Comparison of ENCODE assay signal across 8 cellular contexts in genomic region chr1:114669562-114670082, GRCh38. TPM values are rescaled to one million over a fixed set of nuclear protein-coding genes. Genes with fewer than 3 reads are reported as not detected.
DNase-seq lines count a peak whose midpoint lies in the region; ATAC-seq and TF ChIP-seq lines count a peak whose summit lies in the region.

TSS of gene DENND2C (minus strand) at chr1:114670049. CDS start at chr1:114625984, 44,065 bp downstream.

- 1% methylated on average over 49 to 50 of the region's 50 CpGs for WGBS in esophagus, 2 donors

- H4K20me1 ChIP-seq in PC-9 (ENCODE audit: insufficient read depth): no peaks in the 10 kb centered on the region

- H3K27me3 ChIP-seq in PC-9 (ENCODE audit: insufficient read depth, low read depth) (no peaks in the 10 kb centered on the region), esophagus (ENCODE audit: control insufficient read depth in 1 of 2, insufficient read depth in 2 of 2, low read length in 2 of 2) (no peaks in the 10 kb centered on the region), neuron (ENCODE audit: insufficient read depth, low read length) (peaks cover 40% of the 10 kb centered on the region)

- no peaks in the 10 kb centered on the region for H3K9me2 ChIP-seq in PC-9 (ENCODE audit: insufficient read depth)

- H2AFZ ChIP-seq in PC-9 (peak within 1 kb of the TSS; percentile 97), neuron (ENCODE audit: low read depth, low read length) (peak within 1 kb of the TSS; percentile 57)

- H3K36me3 ChIP-seq in PC-9 (ENCODE audit: low read depth) (no peaks in the 10 kb centered on the region), esophagus (ENCODE audit: control insufficient read depth in 2 of 2, insufficient read depth in 2 of 2, low read length in 1 of 2) (no peaks in the 10 kb centered on the region), neuron (ENCODE audit: insufficient read depth, low read length) (no peaks in the 10 kb centered on the region)

- peak within 1 kb of the TSS; percentile 85 for H3K27ac Mint-ChIP-seq in activated CD4-positive, alpha-beta T cell treated with anti-CD3 and anti-CD28 coated beads, Interleukin-2, amount 10 ng/mL, durations not matched to agents 7 days and 5 days

- peaks cover 4% of the 10 kb centered on the region; the same call in 1 of the 2 replicates for H3F3A ChIP-seq in PC-9 (ENCODE audit: insufficient read depth, low read depth)

- TSS peak; percentile 88 for BruUV-seq in PC-9 (replicated peaks; lab: Mats Ljungman, UMichigan)

- peaks cover 15% of the 10 kb centered on the region for H3K4me1 ChIP-seq in PC-9 (replicated peaks; ENCODE audit: insufficient read depth)
- no peaks in the 10 kb centered on the region for H3K4me1 ChIP-seq in esophagus (ENCODE audit: control insufficient read depth in 2 of 2, insufficient read depth in 2 of 2, low read length in 1 of 2)
- H3K4me1 ChIP-seq in neuron (ENCODE audit: insufficient read depth, low read length): no peaks in the 10 kb centered on the region

- no peaks in the 10 kb centered on the region for H3K9me3 Mint-ChIP-seq in activated CD4-positive, alpha-beta T cell treated with anti-CD3 and anti-CD28 coated beads, Interleukin-2, amount 10 ng/mL, durations not matched to agents 7 days and 5 days

- peak; percentile 67 for ATAC-seq in HG02759 (IDR thresholded peaks at IDR 0.05; ENCODE audit: unreplicated experiment)

- peak within 1 kb of the TSS; percentile 77 for H3K4me2 ChIP-seq in PC-9

- H3K9me3 ChIP-seq in PC-9 (ENCODE audit: insufficient read depth, low read depth): no peaks in the 10 kb centered on the region
- no peaks in the 10 kb centered on the region for H3K9me3 ChIP-seq in esophagus (ENCODE audit: control insufficient read depth in 2 of 2, insufficient read depth in 1 of 2, low read depth in 1 of 2, low read length in 1 of 2)
- H3K9me3 ChIP-seq in neuron (ENCODE audit: low read length): no peaks in the 10 kb centered on the region

- H3K79me2 ChIP-seq in PC-9 (ENCODE audit: low read depth): no peaks in the 10 kb centered on the region

- peaks cover 11% of the 10 kb centered on the region for H3K4me1 Mint-ChIP-seq in activated CD4-positive, alpha-beta T cell treated with anti-CD3 and anti-CD28 coated beads, Interleukin-2, amount 10 ng/mL, durations not matched to agents 7 days and 5 days

- H3K4me3 Mint-ChIP-seq in activated CD4-positive, alpha-beta T cell treated with anti-CD3 and anti-CD28 coated beads, Interleukin-2, amount 10 ng/mL, durations not matched to agents 7 days and 5 days: peak within 1 kb of the TSS; percentile 94

- peaks cover 27% of the 10 kb centered on the region for H3K27me3 Mint-ChIP-seq in activated CD4-positive, alpha-beta T cell treated with anti-CD3 and anti-CD28 coated beads, Interleukin-2, amount 10 ng/mL, durations not matched to agents 7 days and 5 days

- H3K4me3 ChIP-seq in PC-9: peak within 1 kb of the TSS; percentile 82
- peak within 1 kb of the TSS; percentile 88 to 91 for H3K4me3 ChIP-seq in esophagus (ENCODE audit: low read depth in 1 of 2, low read length in 2 of 2)
- H3K4me3 ChIP-seq in neuron (ENCODE audit: low read length): peak within 1 kb of the TSS; percentile 51

- no peak for TF ChIP-seq CTCF in PC-9 (conservative IDR thresholded peaks at IDR 0.05)

- no peak for DNase-seq in activated CD4-positive, alpha-beta T cell treated with anti-CD3 and anti-CD28 coated beads, Interleukin-2, amount 10 ng/mL, durations not matched to agents 7 days and 5 days
- no peak for DNase-seq in activated CD4-positive, alpha-beta T cell treated with anti-CD3 and anti-CD28 coated beads, Interleukin-2, amount 50 U/mL, for 4 hours
- DNase-seq in PC-9 (no peak), DMS153 treated with DMSO at 0.1 percent for 48 hours (lab: John Stamatoyannopoulos, UW; ENCODE audit: unreplicated experiment) (no peak), GM19238 (ENCODE audit: insufficient read length, low spot score) (no peak)

- no peaks in the 10 kb centered on the region for H3K36me3 Mint-ChIP-seq in activated CD4-positive, alpha-beta T cell treated with anti-CD3 and anti-CD28 coated beads, Interleukin-2, amount 10 ng/mL, durations not matched to agents 7 days and 5 days (ENCODE audit: low read depth)

- CTCF ChIA-PET in activated CD4-positive, alpha-beta T cell treated with anti-CD3 and anti-CD28 coated beads, Interleukin-2, amount 10 ng/mL, durations not matched to agents 7 days and 5 days (lab: Charles Lee): interaction anchor here (1.3 kb wide), 2 partner anchors 39 to 323 kb away, joined by 4 read pairs; no protein-coding TSS in a partner anchor
- CTCF ChIA-PET in PC-9 (lab: Charles Lee): interaction anchor here (0.6 kb wide), 1 partner anchor 163 kb away, joined by 5 read pairs; no protein-coding TSS in a partner anchor

- peak within 1 kb of the TSS; percentile 56 for H3K27ac ChIP-seq in PC-9
- peak within 1 kb of the TSS; percentile 86 to 99 for H3K27ac ChIP-seq in esophagus (ENCODE audit: low read depth in 2 of 2, low read length in 1 of 2)

- intact Hi-C loops in PC-9 (cut with micrococcal nuclease; ENCODE audit: unreplicated experiment): loop anchor here (5.0 kb wide), 1 partner anchor 87 kb away; the partner anchor contains the start of gene BCAS2

- POLR2A ChIA-PET in activated CD4-positive, alpha-beta T cell treated with anti-CD3 and anti-CD28 coated beads, Interleukin-2, amount 10 ng/mL, durations not matched to agents 7 days and 5 days (lab: Charles Lee): interaction anchor here (0.7 kb wide), 1 partner anchor 201 kb away, joined by 3 read pairs; no protein-coding TSS in a partner anchor
- POLR2A ChIA-PET in PC-9 (lab: Charles Lee; ENCODE audit: unreplicated experiment): interaction anchor here (0.6 to 0.7 kb wide), 4 partner anchors 47 to 973 kb away, joined by 4 to 7 read pairs (median 5); no protein-coding TSS in a partner anchor

RNA-seq across cellular contexts. Expression of gene DENND2C, which starts in this region (rescaled TPM):
- total RNA-seq in activated CD4-positive, alpha-beta T cell treated with anti-CD3 and anti-CD28 coated beads, Interleukin-2, amount 10 ng/mL, durations not matched to agents 7 days and 5 days: under 1 TPM; 0.12 to 0.15 TPM
- 0.70 and 1.1 TPM in 2 replicates for total RNA-seq in PC-9 (2021)
- 10 to 100 TPM; 21.4 to 35.6 TPM for polyA plus RNA-seq in esophagus
